ENCODE assay signal across 4 cellular contexts in the genomic region with DNA sequence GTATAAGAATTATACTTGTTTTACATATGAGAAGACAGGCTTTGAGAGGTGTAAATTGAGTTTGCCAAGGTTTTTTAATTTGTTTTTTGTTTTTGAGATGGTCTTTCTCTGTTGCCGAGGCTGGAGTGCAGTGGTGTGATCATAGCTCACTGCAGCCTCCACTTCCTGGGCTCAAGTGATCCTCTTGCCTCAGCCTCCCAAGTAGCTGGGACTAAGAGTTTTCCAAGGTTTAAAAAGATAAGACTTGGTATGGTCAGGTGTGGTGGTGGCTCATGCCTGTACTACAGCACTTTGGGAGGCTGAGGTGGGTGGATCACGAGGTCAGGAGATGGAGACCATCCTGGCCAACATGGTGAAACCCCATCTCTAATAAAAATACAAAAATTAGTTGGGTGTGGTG. TPM values are rescaled to one million over a fixed set of nuclear protein-coding genes. Genes with fewer than 3 reads are reported as not detected.
DNase-seq lines count a peak whose midpoint lies in the region; ATAC-seq, FAIRE-seq and TF ChIP-seq lines count a peak whose summit lies in the region.
"Not testable (repeated sequence)": the region's sequence is repeated elsewhere in the genome, so short reads cannot be mapped to it uniquely, and the experiment has no call there.

No MANE protein-coding gene starts in this region.

- intact Hi-C loops in PC-9 (cut with micrococcal nuclease; ENCODE audit: unreplicated experiment) (loop anchor here (10.0 kb wide), 1 partner anchor 735 kb away; no protein-coding TSS in a partner anchor), thyroid gland (cut with DNase I) (loop anchor here (10.0 kb wide), 2 partner anchors 95 to 185 kb away; a partner anchor contains a TSS)
- intact Hi-C loops in HepG2 (cut with micrococcal nuclease; ENCODE audit: unreplicated experiment) = not testable (repeated sequence)

- CTCF ChIA-PET in PC-9 (lab: Charles Lee) = interaction anchor here (0.6 kb wide), 3 partner anchors 24 to 187 kb away, joined by 3 to 5 read pairs (median 4); no protein-coding TSS in a partner anchor
- CTCF ChIA-PET in RWPE1 (lab: Yijun Ruan, JAX) = interaction anchor here (0.6 kb wide), 2 partner anchors 26 to 352 kb away, joined by 3 to 5 read pairs; no protein-coding TSS in a partner anchor
- CTCF ChIA-PET in HepG2 (lab: Yijun Ruan, JAX; ENCODE audit: low intra/inter-chr PET ratio, low total read pairs) = not testable (repeated sequence)

- not testable (repeated sequence) for H3K4me3 ChIP-seq in PC-9; HepG2 (replicated peaks in 1 of 3; ENCODE audit: insufficient read depth in 1 of 3, low read depth in 2 of 3, low read length in 3 of 3); thyroid gland (replicated peaks in 1 of 3)

- not testable (repeated sequence) for TF ChIP-seq EP300 in HepG2 (IDR thresholded peaks at IDR 0.05; ENCODE audit: low read depth in 2 of 2, low read length in 2 of 2); HepG2 (CRISPR knock-in tag; IDR thresholded peaks at IDR 0.05; ENCODE audit: borderline replicate concordance)

- not testable (repeated sequence) for TF ChIP-seq CTCF in PC-9 (conservative IDR thresholded peaks at IDR 0.05); RWPE1 (conservative IDR thresholded peaks at IDR 0.05; ENCODE audit: low read depth); HepG2 (CRISPR knock-in tag; IDR thresholded peaks at IDR 0.05); thyroid gland (IDR thresholded peaks at IDR 0.05)

- not testable (repeated sequence) for TF ChIP-seq POLR2A in HepG2 (IDR thresholded peaks at IDR 0.05; ENCODE audit: insufficient read depth in 1 of 2, low read depth in 2 of 2, low read length in 2 of 2); thyroid gland (IDR thresholded peaks at IDR 0.05)

- not testable (repeated sequence) for BruUV-seq in PC-9 (replicated peaks; lab: Mats Ljungman, UMichigan); HepG2 (replicated peaks; lab: Mats Ljungman, UMichigan)

- not testable (repeated sequence) for ATAC-seq in HepG2

- H3K9ac ChIP-seq in HepG2 (ENCODE audit: insufficient read depth, low read depth, low read length) = not testable (repeated sequence)

- H3K27me3 ChIP-seq in PC-9 (ENCODE audit: insufficient read depth, low read depth); HepG2 (ENCODE audit: control insufficient read depth in 1 of 2, insufficient read depth in 2 of 2, low read length in 2 of 2); thyroid gland: not testable (repeated sequence)

- 96% methylated on average over 2 of the region's 2 CpGs for WGBS in HepG2 (ENCODE audit: low lambda C conversion rate)
- 98 to 100% methylated on average over 2 of the region's 2 CpGs for WGBS in thyroid gland, 2 donors

- H3K36me3 ChIP-seq in PC-9 (ENCODE audit: low read depth); HepG2 (replicated peaks in 1 of 2; ENCODE audit: control insufficient read depth in 1 of 2, insufficient read depth in 2 of 2, low read length in 2 of 2); thyroid gland: not testable (repeated sequence)

- H3F3A ChIP-seq in PC-9 (ENCODE audit: insufficient read depth, low read depth) = peaks cover 45% of the 10 kb centered on the region

- H3K79me2 ChIP-seq in PC-9 (ENCODE audit: low read depth) (peaks cover 96% of the 10 kb centered on the region), HepG2 (ENCODE audit: insufficient read depth, low read length) (peaks cover 48% of the 10 kb centered on the region)

- H3K9me3 ChIP-seq in PC-9 (ENCODE audit: insufficient read depth, low read depth); HepG2 (ENCODE audit: low read length); thyroid gland: not testable (repeated sequence)

- in situ Hi-C loops in HepG2 (cut with HindIII; ENCODE audit: extremely low pct_ligation_motif_present, low pct_unique_long_range_greater_than_20kb) = loop anchor here (10.0 to 25.0 kb wide), 2 partner anchors 185 to 543 kb away; a partner anchor contains a TSS

- not testable (repeated sequence) for FAIRE-seq in HepG2 (lab: Jason Lieb, UNC)

- not testable (repeated sequence) for H3K4me2 ChIP-seq in PC-9; HepG2 (ENCODE audit: low read depth, low read length)

- H4K20me1 ChIP-seq in PC-9 (ENCODE audit: insufficient read depth); HepG2 (ENCODE audit: insufficient read depth, low read length): not testable (repeated sequence)

- H3K4me1 ChIP-seq in PC-9 (replicated peaks; ENCODE audit: insufficient read depth) (peaks cover 47% of the 10 kb centered on the region), HepG2 (ENCODE audit: insufficient read depth, low read length) (peaks cover 23% of the 10 kb centered on the region), thyroid gland (peaks cover 7 to 14% of the 10 kb centered on the region in 2 donors)

- H2AFZ ChIP-seq in PC-9; HepG2 (ENCODE audit: low read length): not testable (repeated sequence)

- TF ChIP-seq RAD21 in HepG2 (CRISPR knock-in tag; IDR thresholded peaks at IDR 0.05) = not testable (repeated sequence)

- not testable (repeated sequence) for H3K9me2 ChIP-seq in PC-9 (ENCODE audit: insufficient read depth)

- not testable (repeated sequence) for DNase-seq in PC-9; RWPE1 (ENCODE audit: low spot score); HepG2 (ENCODE audit: low spot score); thyroid gland

- POLR2A ChIA-PET in PC-9 (lab: Charles Lee; ENCODE audit: unreplicated experiment) = not testable (repeated sequence)
- POLR2A ChIA-PET in RWPE1 (lab: Yijun Ruan, JAX; ENCODE audit: low non-redundant PET) = interaction anchor here (1.8 kb wide), 1 partner anchor 94 kb away, joined by 9 read pairs; a partner anchor contains a TSS
- POLR2A ChIA-PET in HepG2 (lab: Yijun Ruan, JAX) = interaction anchor here (1.5 to 3.9 kb wide), 2 partner anchors 8 to 15 kb away, joined by 5 to 32 read pairs; a partner anchor contains a TSS

- peak overlapping the region; percentile 78; the same call in 1 of the 2 replicates for H3K27ac ChIP-seq in PC-9
- peak overlapping the region; percentile 19 for H3K27ac ChIP-seq in RWPE1
- not testable (repeated sequence) for H3K27ac ChIP-seq in HepG2 (ENCODE audit: extremely low read length, insufficient read depth, low read length)
- H3K27ac ChIP-seq in thyroid gland = peak overlapping the region in 2 of 3 donors; percentile 60 to 80

RNA-seq across cellular contexts. Expression of a gene that starts 8.2 kb away (rescaled TPM):
- 21.8 and 24.8 TPM in 2 replicates for total RNA-seq in PC-9 (2021)
- 12.5 and 20.2 TPM in 2 replicates for total RNA-seq in HepG2 (2016; rRNA removed; fragmentation: Illumina TruSeq; extraction: Trizol)
- 27.0 and 29.5 TPM in 2 replicates for total RNA-seq in HepG2 (2016; cell fraction: cytosol; rRNA removed; fragmentation: Illumina TruSeq; extraction: Trizol; ENCODE audit: low read depth)
- 10.0 and 17.8 TPM in 2 replicates for total RNA-seq in HepG2 (2016; cell fraction: insoluble cytoplasmic fraction; rRNA removed; fragmentation: Illumina TruSeq; extraction: Trizol)
- total RNA-seq in HepG2 (2016; cell fraction: membrane; rRNA removed; fragmentation: Illumina TruSeq; extraction: Trizol) = 33.7 and 38.3 TPM in 2 replicates
- 16.4 and 19.2 TPM in 2 replicates for total RNA-seq in HepG2 (2016; cell fraction: nucleus; rRNA removed; fragmentation: Illumina TruSeq; extraction: Trizol)
- polyA plus RNA-seq in HepG2 (2011; rRNA removed) = 13.8 and 16.2 TPM in 2 replicates
- 6.9 and 11.0 TPM in 2 replicates for polyA plus RNA-seq in HepG2 (2011; cell fraction: cytosol; rRNA removed)
- polyA plus RNA-seq in HepG2 (2011; cell fraction: nucleus; rRNA removed) = 9.8 and 10.3 TPM in 2 replicates
- 17.2 and 21.4 TPM in 2 replicates for polyA plus RNA-seq in HepG2 (2012)
- 43.2 and 48.7 TPM in 2 replicates for polyA plus RNA-seq in HepG2 (2016; cell fraction: cytosol; fragmentation: Illumina TruSeq; extraction: Trizol; ENCODE audit: low read depth)
- polyA plus RNA-seq in HepG2 (2016; cell fraction: insoluble cytoplasmic fraction; fragmentation: Illumina TruSeq; extraction: Trizol; ENCODE audit: low read depth) = 35.4 and 41.7 TPM in 2 replicates
- polyA plus RNA-seq in HepG2 (2016; cell fraction: membrane; fragmentation: Illumina TruSeq; extraction: Trizol; ENCODE audit: low read depth) = 77.8 and 84.1 TPM in 2 replicates
- 34.4 and 39.4 TPM in 2 replicates for polyA plus RNA-seq in HepG2 (2016; cell fraction: nucleus; fragmentation: Illumina TruSeq; extraction: Trizol; ENCODE audit: insufficient read depth, low read depth)
- 3.2 and 9.0 TPM in 2 replicates for polyA minus RNA-seq in HepG2 (2011; rRNA and poly(A)+ RNA removed; ENCODE audit: low replicate concordance)
- 16.2 and 19.4 TPM in 2 replicates for polyA minus RNA-seq in HepG2 (2011; cell fraction: cytosol; rRNA and poly(A)+ RNA removed)
- 19.1 and 23.7 TPM in 2 replicates for polyA minus RNA-seq in HepG2 (2011; cell fraction: nucleus; rRNA and poly(A)+ RNA removed)
- total RNA-seq in thyroid gland = 10 to 100 TPM; 14.8 to 22.2 (median 17.9) TPM

RNA-seq across cellular contexts. Expression of a gene that starts 50.1 kb away (rescaled TPM):
- total RNA-seq in PC-9 (2021) (5.6 and 6.8 TPM in 2 replicates), HepG2 (2016; rRNA removed; fragmentation: Illumina TruSeq; extraction: Trizol) (28.9 and 34.3 TPM in 2 replicates), thyroid gland (10 to 100 TPM; 31.2 to 45.4 (median 41.5) TPM)
- 3.1 and 4.0 TPM in 2 replicates for total RNA-seq in HepG2 (2016; cell fraction: cytosol; rRNA removed; fragmentation: Illumina TruSeq; extraction: Trizol; ENCODE audit: low read depth)
- 27.1 and 33.9 TPM in 2 replicates for total RNA-seq in HepG2 (2016; cell fraction: insoluble cytoplasmic fraction; rRNA removed; fragmentation: Illumina TruSeq; extraction: Trizol)
- 17.9 and 18.6 TPM in 2 replicates for total RNA-seq in HepG2 (2016; cell fraction: membrane; rRNA removed; fragmentation: Illumina TruSeq; extraction: Trizol)
- 49.9 and 55.0 TPM in 2 replicates for total RNA-seq in HepG2 (2016; cell fraction: nucleus; rRNA removed; fragmentation: Illumina TruSeq; extraction: Trizol)
- 25.3 and 29.1 TPM in 2 replicates for polyA plus RNA-seq in HepG2 (2011; rRNA removed)
- polyA plus RNA-seq in HepG2 (2011; cell fraction: cytosol; rRNA removed) = 17.7 and 21.9 TPM in 2 replicates
- 46.8 and 48.3 TPM in 2 replicates for polyA plus RNA-seq in HepG2 (2011; cell fraction: nucleus; rRNA removed)
- 41.5 and 51.6 TPM in 2 replicates for polyA plus RNA-seq in HepG2 (2012)
- polyA plus RNA-seq in HepG2 (2016; cell fraction: cytosol; fragmentation: Illumina TruSeq; extraction: Trizol; ENCODE audit: low read depth) = 1.9 and 2.0 TPM in 2 replicates
- 21.1 and 22.9 TPM in 2 replicates for polyA plus RNA-seq in HepG2 (2016; cell fraction: insoluble cytoplasmic fraction; fragmentation: Illumina TruSeq; extraction: Trizol; ENCODE audit: low read depth)
- polyA plus RNA-seq in HepG2 (2016; cell fraction: membrane; fragmentation: Illumina TruSeq; extraction: Trizol; ENCODE audit: low read depth) = 6.8 and 7.4 TPM in 2 replicates
- 38.4 and 40.1 TPM in 2 replicates for polyA plus RNA-seq in HepG2 (2016; cell fraction: nucleus; fragmentation: Illumina TruSeq; extraction: Trizol; ENCODE audit: insufficient read depth, low read depth)
- 4.3 and 130 TPM in 2 replicates for polyA minus RNA-seq in HepG2 (2011; rRNA and poly(A)+ RNA removed; ENCODE audit: low replicate concordance)
- polyA minus RNA-seq in HepG2 (2011; cell fraction: cytosol; rRNA and poly(A)+ RNA removed) = 61.0 and 69.9 TPM in 2 replicates
- 116 and 135 TPM in 2 replicates for polyA minus RNA-seq in HepG2 (2011; cell fraction: nucleus; rRNA and poly(A)+ RNA removed)
